33 cellular contexts compared by ENCODE assay signal in the genomic region with DNA sequence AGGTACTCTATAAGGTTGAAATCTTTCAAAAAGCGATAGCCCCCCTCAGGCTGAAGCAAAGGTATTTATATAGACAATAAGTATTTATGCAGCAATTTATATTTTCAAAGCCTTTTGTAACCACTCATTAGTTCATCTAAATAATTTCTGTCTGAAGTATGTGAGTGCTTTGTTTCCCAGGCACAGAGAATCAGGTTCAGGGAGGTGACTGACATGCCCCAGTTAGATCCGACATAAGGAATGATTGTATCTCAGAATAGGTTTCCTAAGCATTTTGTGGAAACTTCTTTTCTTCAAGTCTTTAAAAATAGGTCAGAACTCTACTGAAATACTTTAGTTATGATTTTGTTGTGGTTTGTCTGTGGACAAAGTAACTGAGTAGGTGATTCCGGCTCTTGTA.
A peak's percentile ranks its signal among the peaks of the same experiment; 100 is the strongest.
DNase-seq lines count a peak whose midpoint lies in the region; ATAC-seq and TF ChIP-seq lines count a peak whose summit lies in the region.
"Had no signal": no experiment of that assay in that cellular context is flagged by ENCODE, and none has a peak within 500 bp of the region (broad histone marks: within the 10 kb centered on the region; RNA-seq: fewer than 3 reads in every experiment).

No MANE protein-coding gene starts in this region.

- ATAC-seq in body of pancreas (no peak), upper lobe of left lung (ENCODE audit: low FRiP score in 2 of 2) (no peak), lower lobe of right lung (no peak)
- ATAC-seq: A549; CD8-positive, alpha-beta T cell had no signal

- peaks cover 63% of the 10 kb centered on the region for H3K4me1 Mint-ChIP-seq in brain
- H3K4me1 Mint-ChIP-seq: CD4-positive, CD25-positive, alpha-beta regulatory T cell had no signal

- no peaks in the 10 kb centered on the region for H3K27me3 Mint-ChIP-seq in brain
- H3K27me3 Mint-ChIP-seq: B cell; CD8-positive, alpha-beta memory T cell had no signal

- intact Hi-C loops in body of pancreas (cut with DNase I): no loop called here
- intact Hi-C loops in lower lobe of right lung (cut with DNase I): no loop called here

- H3K9me3 Mint-ChIP-seq in brain: peaks cover 7 to 33% (median 21%) of the 10 kb centered on the region in 5 experiments
- H3K9me3 Mint-ChIP-seq: CD8-positive, alpha-beta T cell had no signal

- DNase-seq in caudate nucleus (lab: John Stamatoyannopoulos, UW) (peak in 2 of 61 donors; percentile 13 to 65), putamen (ENCODE audit: low spot score) (peak; percentile 52), body of pancreas (no peak), upper lobe of left lung (no peak), lower lobe of right lung (no peak)
- DNase-seq: 8988T; ACHN; AML-193; BE2C; C1 segment of cervical spinal cord; Caco-2; Calu3; CD4-positive, alpha-beta memory T cell; CD4-positive, alpha-beta T cell; CD4-positive, CD25-positive, alpha-beta regulatory T cell; CD8-positive, alpha-beta memory T cell; CD8-positive, alpha-beta T cell; COR-L47; DMS 273 treated with DMSO at 0.1 percent for 48 hours; DMS153; DMS53; DMS79; DMS79 treated with DMSO at 0.1 percent for 48 hours; DND-41; EL had no signal

- TF ChIP-seq EP300 in upper lobe of left lung (IDR thresholded peaks at IDR 0.05): no peak

- 88 to 91% methylated on average over 3 of the region's 3 CpGs for WGBS in body of pancreas, 2 donors
- WGBS in upper lobe of left lung, 2 donors: 89 to 94% methylated on average over 3 of the region's 3 CpGs

- H3K27ac ChIP-seq in caudate nucleus (ENCODE audit: low read depth, low read length): peak overlapping the region; percentile 3
- no peak overlapping the region for H3K27ac ChIP-seq in body of pancreas
- H3K27ac ChIP-seq in upper lobe of left lung: no peak overlapping the region
- H3K27ac ChIP-seq in lower lobe of right lung: no peak overlapping the region
- H3K27ac ChIP-seq: 22Rv1; A549; BLaER1; BLaER1 treated with 17β-estradiol and CSF1 and Interleukin-3, amounts not matched to agents 10 nM and 100 nM; C4-2B had no signal

- TF ChIP-seq POLR2A in body of pancreas (IDR thresholded peaks at IDR 0.05): no peak
- TF ChIP-seq POLR2A in upper lobe of left lung (IDR thresholded peaks at IDR 0.05): no peak

- no peak overlapping the region for H3K4me3 Mint-ChIP-seq in brain
- H3K4me3 Mint-ChIP-seq: B cell; CD14-positive monocyte; CD4-positive, alpha-beta memory T cell; CD4-positive, alpha-beta T cell; CD4-positive, CD25-positive, alpha-beta regulatory T cell; CD8-positive, alpha-beta memory T cell; CD8-positive, alpha-beta T cell had no signal

- H3K4me1 ChIP-seq in body of pancreas (peaks cover 4% of the 10 kb centered on the region), upper lobe of left lung (peaks cover 0 to 2% (median under 1%) of the 10 kb centered on the region in 4 donors), lower lobe of right lung (no peaks in the 10 kb centered on the region)
- H3K4me1 ChIP-seq: A549; BE2C; BLaER1; BLaER1 treated with 17β-estradiol and CSF1 and Interleukin-3, amounts not matched to agents 10 nM and 100 nM; Caco-2 had no signal

- TF ChIP-seq CTCF in brain (conservative IDR thresholded peaks at IDR 0.05) (no peak), body of pancreas (IDR thresholded peaks at IDR 0.05) (no peak), upper lobe of left lung (IDR thresholded peaks at IDR 0.05) (no peak), lower lobe of right lung (IDR thresholded peaks at IDR 0.05) (no peak)

- H3K9me3 ChIP-seq in body of pancreas (no peaks in the 10 kb centered on the region), upper lobe of left lung (no peaks in the 10 kb centered on the region), lower lobe of right lung (no peaks in the 10 kb centered on the region)
- H3K9me3 ChIP-seq: A549; BE2C; BLaER1; BLaER1 treated with 17β-estradiol and CSF1 and Interleukin-3, amounts not matched to agents 10 nM and 100 nM; Caco-2 had no signal

- peaks cover 5% of the 10 kb centered on the region for H3K36me3 Mint-ChIP-seq in brain
- H3K36me3 Mint-ChIP-seq: CD14-positive monocyte; CD4-positive, alpha-beta memory T cell; CD4-positive, CD25-positive, alpha-beta regulatory T cell; CD8-positive, alpha-beta memory T cell; CD8-positive, alpha-beta T cell had no signal

- H3K4me3 ChIP-seq in body of pancreas (no peak overlapping the region), upper lobe of left lung (no peak overlapping the region), lower lobe of right lung (no peak overlapping the region)
- H3K4me3 ChIP-seq: A549; BLaER1; BLaER1 treated with 17β-estradiol and CSF1 and Interleukin-3, amounts not matched to agents 10 nM and 100 nM had no signal

- peak overlapping the region in 4 of 5 experiments; percentile 3 to 98 (median 98) for H3K27ac Mint-ChIP-seq in brain
- H3K27ac Mint-ChIP-seq: B cell; CD14-positive monocyte; CD4-positive, alpha-beta memory T cell; CD4-positive, alpha-beta T cell; CD4-positive, CD25-positive, alpha-beta regulatory T cell; CD8-positive, alpha-beta memory T cell; CD8-positive, alpha-beta T cell had no signal

- H3K27me3 ChIP-seq in body of pancreas (no peaks in the 10 kb centered on the region), upper lobe of left lung (no peaks in the 10 kb centered on the region), lower lobe of right lung (ENCODE audit: low read depth) (no peaks in the 10 kb centered on the region)
- H3K27me3 ChIP-seq: BLaER1; BLaER1 treated with 17β-estradiol and CSF1 and Interleukin-3, amounts not matched to agents 10 nM and 100 nM had no signal

- H3K36me3 ChIP-seq in body of pancreas (replicated peaks in 1 of 2; ENCODE audit: insufficient read depth in 1 of 2, low read depth in 2 of 2) (no peaks in the 10 kb centered on the region), upper lobe of left lung (no peaks in the 10 kb centered on the region), lower lobe of right lung (no peaks in the 10 kb centered on the region)
- H3K36me3 ChIP-seq: BE2C; BLaER1; BLaER1 treated with 17β-estradiol and CSF1 and Interleukin-3, amounts not matched to agents 10 nM and 100 nM had no signal
